ENCODE assay signal across 10 cellular contexts in genomic region chr11:12052676-12053605, GRCh38. TPM values are rescaled to one million over a fixed set of nuclear protein-coding genes. Genes with fewer than 3 reads are reported as not detected.
DNase-seq lines count a peak whose midpoint lies in the region; ATAC-seq and TF ChIP-seq lines count a peak whose summit lies in the region.
"Had no signal": no experiment of that assay in that cellular context is flagged by ENCODE, and none has a peak within 500 bp of the region (broad histone marks: within the 10 kb centered on the region; RNA-seq: fewer than 3 reads in every experiment).

No MANE protein-coding gene starts in this region.

- peak; percentile 38; the same call in 1 of the 2 replicates for TF ChIP-seq RAD21 in Ishikawa (IDR thresholded peaks at IDR 0.05; ENCODE audit: low read depth)

- ATAC-seq in DND-41 (ENCODE audit: insufficient read depth, low read depth) (peak; percentile 32; the same call in 1 of the 3 replicates), left lobe of liver (peak; percentile 59)
- peak in 1 of 2 donors; percentile 59 for ATAC-seq in activated naive CD4-positive, alpha-beta T cell treated with anti-CD3 and anti-CD28 coated beads, Interleukin-2, amount 50 U/mL, for 72 hours

- peaks cover 0 to 9% of the 10 kb centered on the region in 2 donors for H3K9me3 Mint-ChIP-seq in activated naive CD4-positive, alpha-beta T cell treated with anti-CD3 and anti-CD28 coated beads, Interleukin-2, amount 50 U/mL, for 72 hours
- peaks cover 12% of the 10 kb centered on the region for H3K9me3 Mint-ChIP-seq in activated T-helper 1 cell treated with anti-CD3 and anti-CD28 coated beads, Interleukin-12 subunit alpha, Interleukin-12 subunit beta, Interleukin-2, Interleukin-4 antibody, amounts not matched to agents 30 ng/mL and 10 ng/mL and 1 ng/mL, durations not matched to agents 14 hours and 24 hours and 36 hours

- H4K20me1 ChIP-seq in DND-41 (ENCODE audit: insufficient read depth, low read length), result no peaks in the 10 kb centered on the region

- no peak overlapping the region for H3K4me3 ChIP-seq in DND-41 (ENCODE audit: low read depth in 1 of 2, low read length in 2 of 2)
- H3K4me3 ChIP-seq: ovary, SJCRH30 had no signal

- peaks cover 0 to 15% of the 10 kb centered on the region in 2 donors for H3K36me3 Mint-ChIP-seq in activated naive CD4-positive, alpha-beta T cell treated with anti-CD3 and anti-CD28 coated beads, Interleukin-2, amount 50 U/mL, for 72 hours
- no peaks in the 10 kb centered on the region for H3K36me3 Mint-ChIP-seq in activated T-helper 1 cell treated with anti-CD3 and anti-CD28 coated beads, Interleukin-12 subunit alpha, Interleukin-12 subunit beta, Interleukin-2, Interleukin-4 antibody, amounts not matched to agents 30 ng/mL and 10 ng/mL and 1 ng/mL, durations not matched to agents 14 hours and 24 hours and 36 hours (ENCODE audit: low read depth)

- H3K4me2 ChIP-seq in DND-41 (ENCODE audit: insufficient read depth, low read length), result no peak overlapping the region

- H3K27ac Mint-ChIP-seq in activated naive CD4-positive, alpha-beta T cell treated with anti-CD3 and anti-CD28 coated beads, Interleukin-2, amount 50 U/mL, for 72 hours, result peak overlapping the region; percentile 17 to 66
- no peak overlapping the region for H3K27ac Mint-ChIP-seq in activated T-helper 1 cell treated with anti-CD3 and anti-CD28 coated beads, Interleukin-12 subunit alpha, Interleukin-12 subunit beta, Interleukin-2, Interleukin-4 antibody, amounts not matched to agents 30 ng/mL and 10 ng/mL and 1 ng/mL, durations not matched to agents 14 hours and 24 hours and 36 hours

- intact Hi-C loops in activated T-helper 1 cell treated with anti-CD3 and anti-CD28 coated beads, Interleukin-12 subunit alpha, Interleukin-12 subunit beta, Interleukin-2, Interleukin-4 antibody, amounts not matched to agents 30 ng/mL and 10 ng/mL and 1 ng/mL, durations not matched to agents 14 hours and 24 hours and 36 hours (cut with micrococcal nuclease), result no loop called here

- no peak overlapping the region for H3K27ac ChIP-seq in DND-41 (ENCODE audit: low read length)
- H3K27ac ChIP-seq: ovary, SJCRH30 had no signal

- peaks cover 26% of the 10 kb centered on the region for H3K4me1 Mint-ChIP-seq in activated T-helper 1 cell treated with anti-CD3 and anti-CD28 coated beads, Interleukin-12 subunit alpha, Interleukin-12 subunit beta, Interleukin-2, Interleukin-4 antibody, amounts not matched to agents 30 ng/mL and 10 ng/mL and 1 ng/mL, durations not matched to agents 14 hours and 24 hours and 36 hours (ENCODE audit: low read depth)

- TF ChIP-seq CTCF in DND-41 (IDR thresholded peaks at IDR 0.05; ENCODE audit: borderline replicate concordance, extremely low read depth, low read length, poor library complexity, severe bottlenecking), result peak; percentile 40

- H3K9me3 ChIP-seq in DND-41 (ENCODE audit: insufficient read depth, low read length, severe bottlenecking), result no peaks in the 10 kb centered on the region
- H3K9me3 ChIP-seq: ovary, SJCRH30 had no signal

- H3K4me3 Mint-ChIP-seq in activated T-helper 1 cell treated with anti-CD3 and anti-CD28 coated beads, Interleukin-12 subunit alpha, Interleukin-12 subunit beta, Interleukin-2, Interleukin-4 antibody, amounts not matched to agents 30 ng/mL and 10 ng/mL and 1 ng/mL, durations not matched to agents 14 hours and 24 hours and 36 hours, result no peak overlapping the region

- no peaks in the 10 kb centered on the region for H3K36me3 ChIP-seq in DND-41 (ENCODE audit: insufficient read depth, low read length)
- H3K36me3 ChIP-seq: ovary, SJCRH30 had no signal

- H3K4me1 ChIP-seq in DND-41 (ENCODE audit: insufficient read depth, low read length), result no peaks in the 10 kb centered on the region
- H3K4me1 ChIP-seq: SJCRH30 had no signal

- H2AFZ ChIP-seq in DND-41 (ENCODE audit: low read depth, low read length), result no peak overlapping the region

- H3K27me3 Mint-ChIP-seq in activated T-helper 1 cell treated with anti-CD3 and anti-CD28 coated beads, Interleukin-12 subunit alpha, Interleukin-12 subunit beta, Interleukin-2, Interleukin-4 antibody, amounts not matched to agents 30 ng/mL and 10 ng/mL and 1 ng/mL, durations not matched to agents 14 hours and 24 hours and 36 hours (ENCODE audit: insufficient read depth), result no peaks in the 10 kb centered on the region

- no peak for TF ChIP-seq EP300 in Ishikawa (IDR thresholded peaks at IDR 0.05; ENCODE audit: borderline replicate concordance)

- H3K79me2 ChIP-seq in DND-41 (ENCODE audit: insufficient read depth, low read length), result no peaks in the 10 kb centered on the region

- H3K27me3 ChIP-seq in DND-41 (ENCODE audit: insufficient read depth, low read length, poor library complexity), result no peaks in the 10 kb centered on the region
- H3K27me3 ChIP-seq: ovary, SJCRH30 had no signal

- no peak overlapping the region for H3K9ac ChIP-seq in DND-41 (ENCODE audit: low read depth, low read length)

- no peak for DNase-seq in DND-41
- DNase-seq in activated naive CD4-positive, alpha-beta T cell treated with anti-CD3 and anti-CD28 coated beads, Interleukin-2, amount 50 U/mL, for 72 hours (ENCODE audit: low spot score in 2 of 2), result no peak
- DNase-seq in left lobe of liver (ENCODE audit: low spot score), result peak; percentile 91
- no peak for DNase-seq in activated T-helper 1 cell treated with anti-CD3 and anti-CD28 coated beads, Interleukin-12 subunit alpha, Interleukin-12 subunit beta, Interleukin-2, Interleukin-4 antibody, amounts not matched to agents 30 ng/mL and 10 ng/mL and 1 ng/mL, durations not matched to agents 14 hours and 24 hours and 36 hours (ENCODE audit: low spot score)
- no peak for DNase-seq in HuH-7 (ENCODE audit: low spot score)
- no peak for DNase-seq in inferior parietal cortex (ENCODE audit: extremely low spot score)
- no peak for DNase-seq in dermis blood vessel endothelial cell
- DNase-seq: ovary, SJCRH30 had no signal

TF ChIP-seq in Ishikawa, 13 proteins besides CTCF, POLR2A, EP300 and RAD21:
- 0 out of 2 replicates have a peak, but pooled peaks have one; percentile 25 for TF ChIP-seq EGR1 (IDR thresholded peaks at IDR 0.05)
- TF ChIP-seq ZBTB7A (IDR thresholded peaks at IDR 0.05; ENCODE audit: low read depth), result no peak

RNA-seq across cellular contexts. Expression of gene DKK3, which starts 44.5 kb away (rescaled TPM):
- total RNA-seq in activated naive CD4-positive, alpha-beta T cell treated with anti-CD3 and anti-CD28 coated beads, Interleukin-2, amount 50 U/mL, for 72 hours, result not detected
- 5.5 TPM for total RNA-seq in left lobe of liver
- total RNA-seq in activated T-helper 1 cell treated with anti-CD3 and anti-CD28 coated beads, Interleukin-12 subunit alpha, Interleukin-12 subunit beta, Interleukin-2, Interleukin-4 antibody, amounts not matched to agents 30 ng/mL and 10 ng/mL and 1 ng/mL, durations not matched to agents 14 hours and 24 hours and 36 hours, result not detected in 2 replicates
- 107 and 156 TPM in 2 replicates for total RNA-seq in dermis blood vessel endothelial cell

RNA-seq across cellular contexts. Expression of gene MICAL2, which starts 57.4 kb away (rescaled TPM):
- 100 to 1,000 TPM in 1 of 2 donors, 10 to 100 TPM in 1; 60.8 to 124 TPM for total RNA-seq in activated naive CD4-positive, alpha-beta T cell treated with anti-CD3 and anti-CD28 coated beads, Interleukin-2, amount 50 U/mL, for 72 hours
- total RNA-seq in left lobe of liver (47.8 TPM), dermis blood vessel endothelial cell (110 and 124 TPM in 2 replicates)
- total RNA-seq in activated T-helper 1 cell treated with anti-CD3 and anti-CD28 coated beads, Interleukin-12 subunit alpha, Interleukin-12 subunit beta, Interleukin-2, Interleukin-4 antibody, amounts not matched to agents 30 ng/mL and 10 ng/mL and 1 ng/mL, durations not matched to agents 14 hours and 24 hours and 36 hours, result 595 and 619 TPM in 2 replicates

Comparison
In these comparisons a context has a peak if more than half of its experiments do, and no peak if none do; other contexts are left out.
1. RNA of gene DKK3, which starts 44.5 kb away (total RNA-seq): 107 to 156 TPM in dermis blood vessel endothelial cell; 5.5 TPM in left lobe of liver (single experiment), not detected in activated naive CD4-positive, alpha-beta T cell treated with anti-CD3 and anti-CD28 coated beads, Interleukin-2, amount 50 U/mL, for 72 hours and not detected in activated T-helper 1 cell treated with anti-CD3 and anti-CD28 coated beads, Interleukin-12 subunit alpha, Interleukin-12 subunit beta, Interleukin-2, Interleukin-4 antibody, amounts not matched to agents 30 ng/mL and 10 ng/mL and 1 ng/mL, durations not matched to agents 14 hours and 24 hours and 36 hours; every median in the first group is over 10 times any median in the second.